Comparison of ENCODE assay signal across 4 cellular contexts in the genomic region with DNA sequence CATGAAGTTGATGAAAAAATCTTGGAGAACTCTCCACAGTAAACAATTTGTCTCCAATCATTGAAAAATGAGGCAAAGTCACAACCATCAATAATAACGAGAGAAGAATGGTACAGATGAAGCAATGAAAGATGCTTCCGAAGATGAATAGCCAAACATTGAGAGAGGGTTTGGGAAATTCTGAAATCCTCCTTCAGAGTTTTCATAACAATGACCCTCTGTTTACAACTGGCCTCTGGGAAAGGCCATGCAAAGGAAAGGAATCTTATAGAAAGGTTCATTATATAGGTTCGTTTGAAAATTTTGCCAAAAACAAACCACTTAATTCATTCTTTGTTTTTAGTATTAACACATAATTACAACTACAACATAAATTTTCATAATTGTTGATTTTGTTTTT.
"Had no signal": no experiment of that assay in that cellular context is flagged by ENCODE, and none has a peak within 500 bp of the region (broad histone marks: within the 10 kb centered on the region; RNA-seq: fewer than 3 reads in every experiment).

No MANE protein-coding gene starts in this region.

- H3K27ac ChIP-seq: KMS-11 had no signal

- H3K4me3 ChIP-seq: GM23338 had no signal

- H3K9ac ChIP-seq: KMS-11 had no signal

- FAIRE-seq: H54, HTR-8/SVneo had no signal
